14 cellular contexts compared by ENCODE assay signal in genomic region chr15:36757189-36757814, GRCh38.
DNase-seq lines count a peak whose midpoint lies in the region; ATAC-seq and TF ChIP-seq lines count a peak whose summit lies in the region.
"Had no signal": no experiment of that assay in that cellular context is flagged by ENCODE, and none has a peak within 500 bp of the region (broad histone marks: within the 10 kb centered on the region; RNA-seq: fewer than 3 reads in every experiment).

No MANE protein-coding gene starts in this region.

- H3K9me3 ChIP-seq in endodermal cell (ENCODE audit: control insufficient read depth, low read length) (peaks cover 5% of the 10 kb centered on the region), H9 (ENCODE audit: control insufficient read depth, low read depth, low read length) (no peaks in the 10 kb centered on the region)

- H3K4me3 Mint-ChIP-seq in endodermal cell: no peak overlapping the region
- no peak overlapping the region for H3K4me3 Mint-ChIP-seq in H9
- H3K4me3 Mint-ChIP-seq: activated CD4-positive, alpha-beta memory T cell treated with anti-CD3 and anti-CD28 coated beads for 36 hours; dendritic cell treated with granulocyte-macrophage colony-stimulating factor and Interleukin-4, amounts not matched to agents 40 ng/mL and 50 ng/mL, for 4 days had no signal

- no peak overlapping the region for H4K5ac ChIP-seq in H9 (ENCODE audit: insufficient read length, low read depth, low read length)

- H3K9me3 Mint-ChIP-seq in endodermal cell: peaks cover 2% of the 10 kb centered on the region
- peaks cover 0 to 4% of the 10 kb centered on the region in 2 experiments; a peak in 3 of 5 replicates for H3K9me3 Mint-ChIP-seq in H9

- H3K27me3 ChIP-seq in endodermal cell (ENCODE audit: control insufficient read depth, insufficient read depth, low read length, poor library complexity, severe bottlenecking) (no peaks in the 10 kb centered on the region), H9 (ENCODE audit: insufficient read depth, low read length) (no peaks in the 10 kb centered on the region)

- H3K4me1 ChIP-seq in endodermal cell (ENCODE audit: control insufficient read depth, insufficient read depth, low read length): no peaks in the 10 kb centered on the region
- H3K4me1 ChIP-seq in H9 (ENCODE audit: insufficient read depth, low read length): peaks cover 9% of the 10 kb centered on the region; the same call in 1 of the 2 replicates

- H4K20me1 ChIP-seq in H9 (ENCODE audit: control insufficient read depth, insufficient read depth, insufficient read length): no peaks in the 10 kb centered on the region

- no peaks in the 10 kb centered on the region for H3K79me2 ChIP-seq in H9 (ENCODE audit: insufficient read depth, low read length)

- H3K18ac ChIP-seq in H9 (ENCODE audit: insufficient read length, low read depth, low read length): no peak overlapping the region

- H2BK15ac ChIP-seq in H9 (ENCODE audit: low read depth, low read length): no peak overlapping the region

- H2AK5ac ChIP-seq in H9 (ENCODE audit: insufficient read length, low read length): no peak overlapping the region

- no peak overlapping the region for H2BK20ac ChIP-seq in H9 (ENCODE audit: low read depth, low read length, poor library complexity, severe bottlenecking)

- peak; percentile 93 for DNase-seq in A172 (ENCODE audit: low spot score)
- DNase-seq in HT1080 (ENCODE audit: low read depth): peak; percentile 85
- DNase-seq in SIG-M5 treated with dmso at 0.1 percent for 504 hours (lab: John Stamatoyannopoulos, UW; ENCODE audit: unreplicated experiment): peak; percentile 93
- DNase-seq in endodermal cell: no peak
- DNase-seq in GM10266 (ENCODE audit: extremely low spot score): no peak
- no peak for DNase-seq in H9
- no peak for DNase-seq in NCI-H1436 (lab: John Stamatoyannopoulos, UW)
- DNase-seq: activated CD4-positive, alpha-beta memory T cell treated with anti-CD3 and anti-CD28 coated beads for 36 hours; DMS53; NCI-H2029; stimulated activated CD4-positive, alpha-beta T cell treated with anti-CD3 and anti-CD28 coated beads, Interleukin-4, amount 100 ng/mL, for 24 hours; stimulated activated naive CD4-positive, alpha-beta T cell treated with Interleukin-2 at 50 U/mL for 16 hours had no signal

- no peak overlapping the region for H2BK5ac ChIP-seq in H9 (ENCODE audit: insufficient read length, low read length)

- H3K14ac ChIP-seq in H9 (ENCODE audit: insufficient read depth, low read length): no peak overlapping the region; the same call in 1 of the 2 replicates

- H2BK120ac ChIP-seq in H9 (ENCODE audit: low read depth, low read length, poor library complexity, severe bottlenecking): no peak overlapping the region

- no peak overlapping the region for H2AFZ ChIP-seq in H9 (ENCODE audit: low read length)

- no peak overlapping the region for H4K91ac ChIP-seq in H9 (ENCODE audit: insufficient read length, low read depth, low read length)

- WGBS in endodermal cell (ENCODE audit: insufficient coverage in 1 of 2, insufficient read length in 1 of 2), 2 experiments: 94% methylated on average over 11 of the region's 11 CpGs
- no CpG with 5 or more reads among the region's 11 CpGs for WGBS in H9 (ENCODE audit: extremely low coverage, insufficient read length, low lambda C conversion rate)

- H3K27ac ChIP-seq in endodermal cell (ENCODE audit: low read depth, low read length) (peak overlapping the region; percentile 47), H9 (ENCODE audit: insufficient read length, low read depth, low read length) (no peak overlapping the region)

- no peak overlapping the region for H3K4me3 ChIP-seq in endodermal cell (ENCODE audit: low read length)

- peaks cover 6% of the 10 kb centered on the region for H3K36me3 Mint-ChIP-seq in endodermal cell (ENCODE audit: low read depth)
- peaks cover 8 to 10% (median 9%) of the 10 kb centered on the region in 3 experiments; a peak in 6 of 7 replicates for H3K36me3 Mint-ChIP-seq in H9 (ENCODE audit: insufficient read depth in 1 of 3, low read depth in 3 of 3)

- no peaks in the 10 kb centered on the region for H3K79me1 ChIP-seq in H9 (ENCODE audit: insufficient read depth, low read depth, low read length, poor library complexity, severe bottlenecking)

- no peak for TF ChIP-seq CTCF in endodermal cell (conservative IDR thresholded peaks at IDR 0.05)
- no peak for TF ChIP-seq CTCF in GM10266 (IDR thresholded peaks at IDR 0.05; ENCODE audit: control insufficient read depth, insufficient read depth, low read depth, missing control alignments)
- TF ChIP-seq CTCF in H9 (conservative IDR thresholded peaks at IDR 0.05): no peak

- H3K36me3 ChIP-seq in endodermal cell (ENCODE audit: control insufficient read depth, insufficient read depth, low read length): no peaks in the 10 kb centered on the region

- no peak overlapping the region for H3K56ac ChIP-seq in H9 (ENCODE audit: insufficient read length, low read depth, low read length)

- H3K9ac ChIP-seq in endodermal cell (ENCODE audit: extremely low read depth, low read length, poor library complexity, severe bottlenecking): no peak overlapping the region
- no peak overlapping the region for H3K9ac ChIP-seq in H9 (ENCODE audit: extremely low read depth, insufficient read length, low read length)

- no peak overlapping the region for H2BK12ac ChIP-seq in H9 (ENCODE audit: insufficient read length, low read depth, low read length)

- H3K27ac Mint-ChIP-seq in endodermal cell (no peak overlapping the region), H9 (no peak overlapping the region)
- H3K27ac Mint-ChIP-seq: activated CD4-positive, alpha-beta memory T cell treated with anti-CD3 and anti-CD28 coated beads for 36 hours; dendritic cell treated with granulocyte-macrophage colony-stimulating factor and Interleukin-4, amounts not matched to agents 40 ng/mL and 50 ng/mL, for 4 days had no signal

- no peak overlapping the region for H3K23ac ChIP-seq in H9 (ENCODE audit: insufficient read length, low read depth, low read length)

- H3K27me3 Mint-ChIP-seq in endodermal cell (ENCODE audit: insufficient read depth): no peaks in the 10 kb centered on the region
- no peaks in the 10 kb centered on the region for H3K27me3 Mint-ChIP-seq in H9 (ENCODE audit: low read depth)
- H3K27me3 Mint-ChIP-seq: activated CD4-positive, alpha-beta memory T cell treated with anti-CD3 and anti-CD28 coated beads for 36 hours; dendritic cell treated with granulocyte-macrophage colony-stimulating factor and Interleukin-4, amounts not matched to agents 40 ng/mL and 50 ng/mL, for 4 days had no signal

- no peak overlapping the region for H3T11ph ChIP-seq in H9 (ENCODE audit: low read length)

- no peaks in the 10 kb centered on the region for H3K23me2 ChIP-seq in H9 (ENCODE audit: insufficient read length, low read depth, low read length, poor library complexity, severe bottlenecking)

- no peak for ATAC-seq in GM21526 (IDR thresholded peaks at IDR 0.05; ENCODE audit: low FRiP score, unreplicated experiment)

- no peak overlapping the region for H4K8ac ChIP-seq in H9 (replicated peaks; ENCODE audit: insufficient read length, low read depth, low read length)

- H3K4ac ChIP-seq in H9 (ENCODE audit: low read depth, low read length): no peak overlapping the region

- H3K4me1 Mint-ChIP-seq in endodermal cell (peaks cover 20% of the 10 kb centered on the region), H9 (peaks cover 36 to 41% of the 10 kb centered on the region in 2 experiments)

- H3K4me2 ChIP-seq in H9 (ENCODE audit: insufficient read depth, insufficient read length, low read length): no peak overlapping the region

Comparison
In these comparisons a context has a peak if more than half of its experiments do, and no peak if none do; other contexts are left out.
1. DNase-seq: peak in A172 (single experiment), HT1080 (single experiment) and SIG-M5 treated with dmso at 0.1 percent for 504 hours (single experiment); none in endodermal cell (single experiment), GM10266 (single experiment), H9 (single experiment) and NCI-H1436 (single experiment).